In genomic region chr2:4085186-4085585, GRCh38 we compare ENCODE assay signal across 16 cellular contexts.
DNase-seq lines count a peak whose midpoint lies in the region; ATAC-seq and TF ChIP-seq lines count a peak whose summit lies in the region.
"Had no signal": no experiment of that assay in that cellular context is flagged by ENCODE, and none has a peak within 500 bp of the region (broad histone marks: within the 10 kb centered on the region; RNA-seq: fewer than 3 reads in every experiment).

No MANE protein-coding gene starts in this region.

- H3K4me1 Mint-ChIP-seq in progenitor cell of endocrine pancreas (ENCODE audit: low read depth): peaks cover 28% of the 10 kb centered on the region

- H2AFZ ChIP-seq in neural cell (ENCODE audit: low read depth, low read length): no peak overlapping the region

- peaks cover 3% of the 10 kb centered on the region for H3K36me3 Mint-ChIP-seq in progenitor cell of endocrine pancreas (ENCODE audit: insufficient read depth)
- H3K36me3 Mint-ChIP-seq: CD8-positive, alpha-beta T cell had no signal

- no peak for TF ChIP-seq RAD21 in neural cell (conservative IDR thresholded peaks at IDR 0.05)

- H3K4me3 Mint-ChIP-seq in progenitor cell of endocrine pancreas (ENCODE audit: low read depth): no peak overlapping the region
- H3K4me3 Mint-ChIP-seq: CD4-positive, alpha-beta T cell; CD8-positive, alpha-beta T cell had no signal

- H3K36me3 ChIP-seq in neural cell (ENCODE audit: insufficient read depth, low read length): no peaks in the 10 kb centered on the region
- H3K36me3 ChIP-seq: BE2C, BLaER1 had no signal

- H4K20me1 ChIP-seq in neural cell (ENCODE audit: insufficient read depth): no peaks in the 10 kb centered on the region
- H4K20me1 ChIP-seq: BLaER1 had no signal

- no peak for ATAC-seq in HG03571 (IDR thresholded peaks at IDR 0.05; ENCODE audit: unreplicated experiment)
- ATAC-seq: CD8-positive, alpha-beta T cell had no signal

- TF ChIP-seq EP300 in neural cell (conservative IDR thresholded peaks at IDR 0.05; ENCODE audit: poor library complexity, severe bottlenecking): peak; percentile 90

- TF ChIP-seq CTCF in C4-2B (conservative IDR thresholded peaks at IDR 0.05): no peak
- TF ChIP-seq CTCF in neural cell (IDR thresholded peaks at IDR 0.05; ENCODE audit: poor library complexity, severe bottlenecking): no peak
- TF ChIP-seq CTCF in progenitor cell of endocrine pancreas (IDR thresholded peaks at IDR 0.05; ENCODE audit: unreplicated experiment): no peak

- H3K27ac ChIP-seq in C4-2B (peak overlapping the region; percentile 25; the same call in 1 of the 2 replicates), neural cell (ENCODE audit: low read length) (no peak overlapping the region)
- H3K27ac ChIP-seq: BLaER1 had no signal

- H3K79me2 ChIP-seq in neural cell (replicated peaks; ENCODE audit: insufficient read depth, low read length): no peaks in the 10 kb centered on the region

- no peaks in the 10 kb centered on the region for H3K27me3 Mint-ChIP-seq in progenitor cell of endocrine pancreas
- H3K27me3 Mint-ChIP-seq: CD4-positive, alpha-beta T cell had no signal

- no peak overlapping the region for H3K9ac ChIP-seq in neural cell (ENCODE audit: low read length)
- H3K9ac ChIP-seq: BLaER1 had no signal

- DNase-seq in progenitor cell of endocrine pancreas (ENCODE audit: low spot score, unreplicated experiment): no peak
- DNase-seq in NCI-H2171 (lab: John Stamatoyannopoulos, UW): no peak
- DNase-seq: 8988T; ACHN; BE2C; C1 segment of cervical spinal cord; Caco-2; Calu3; CD4-positive, alpha-beta T cell; CD8-positive, alpha-beta T cell; DMS79 treated with DMSO at 0.1 percent for 48 hours; GF-D8 had no signal

- H3K4me3 ChIP-seq in neural cell (ENCODE audit: low read length): no peak overlapping the region
- H3K4me3 ChIP-seq: BLaER1 had no signal

- H3F3A ChIP-seq in neural cell (ENCODE audit: insufficient read depth, low read length, poor library complexity, severe bottlenecking): no peaks in the 10 kb centered on the region

- no peaks in the 10 kb centered on the region for H3K27me3 ChIP-seq in neural cell (ENCODE audit: insufficient read depth, low read depth, low read length)
- H3K27me3 ChIP-seq: BE2C, BLaER1 had no signal

- H3K27ac Mint-ChIP-seq in progenitor cell of endocrine pancreas: peak overlapping the region; percentile 60
- H3K27ac Mint-ChIP-seq: CD4-positive, alpha-beta T cell; CD8-positive, alpha-beta T cell had no signal

- no peaks in the 10 kb centered on the region for H3K9me3 ChIP-seq in neural cell (ENCODE audit: low read length)
- H3K9me3 ChIP-seq: BE2C, BLaER1, Caco-2 had no signal

- H3K9me3 Mint-ChIP-seq in progenitor cell of endocrine pancreas (ENCODE audit: low read depth): peaks cover 9% of the 10 kb centered on the region

- no peaks in the 10 kb centered on the region for H3K9me2 ChIP-seq in neural cell (ENCODE audit: insufficient read depth, low read length)

- H3K4me2 ChIP-seq in neural cell (ENCODE audit: low read length): no peak overlapping the region
- H3K4me2 ChIP-seq: BLaER1 had no signal

TF ChIP-seq in neural cell, 6 proteins besides CTCF, POLR2A, EP300 and RAD21:
- peak; percentile 50 for TF ChIP-seq REST (IDR thresholded peaks at IDR 0.05; ENCODE audit: borderline replicate concordance)
- no peak for TF ChIP-seq SMC3 (conservative IDR thresholded peaks at IDR 0.05; ENCODE audit: poor library complexity)
- no peak for TF ChIP-seq EZH2 (IDR thresholded peaks at IDR 0.05; ENCODE audit: borderline replicate concordance, insufficient read depth, low read length, poor library complexity, severe bottlenecking)
- TF ChIP-seq TAF1 (IDR thresholded peaks at IDR 0.05; ENCODE audit: low read depth): no peak
- TF ChIP-seq POLR2AphosphoS5 (IDR thresholded peaks at IDR 0.05): peak; percentile 85
- TF ChIP-seq MXI1 (conservative IDR thresholded peaks at IDR 0.05; ENCODE audit: poor library complexity, severe bottlenecking): no peak
